In genomic region chrX:47540754-47541538, GRCh38 we compare ENCODE assay signal across 8 cellular contexts. TPM values are rescaled to one million over a fixed set of nuclear protein-coding genes. Genes with fewer than 3 reads are reported as not detected.
A peak's percentile ranks its signal among the peaks of the same experiment; 100 is the strongest.
DNase-seq lines count a peak whose midpoint lies in the region; ATAC-seq and TF ChIP-seq lines count a peak whose summit lies in the region.

No MANE protein-coding gene starts in this region.

- peak overlapping the region; percentile 41 for H3K27ac ChIP-seq in brain microvascular endothelial cell

- TF ChIP-seq CTCF in BE2C (IDR thresholded peaks at IDR 0.05; ENCODE audit: low read depth, low read length) (peak; percentile 67), brain microvascular endothelial cell (IDR thresholded peaks at IDR 0.05; ENCODE audit: low read depth, low read length, missing control alignments) (peak; percentile 72)

- CTCF ChIA-PET in activated CD8-positive, alpha-beta T cell treated with anti-CD3 and anti-CD28 coated beads, Interleukin-2, amount 10 ng/mL, durations not matched to agents 7 days and 5 days (lab: Charles Lee) = no interaction called here

- POLR2A ChIA-PET in activated CD8-positive, alpha-beta T cell treated with anti-CD3 and anti-CD28 coated beads, Interleukin-2, amount 10 ng/mL, durations not matched to agents 7 days and 5 days (lab: Charles Lee) = no interaction called here

- no peaks in the 10 kb centered on the region for H3K9me3 ChIP-seq in BE2C

- no peaks in the 10 kb centered on the region for H3K27me3 Mint-ChIP-seq in activated CD8-positive, alpha-beta T cell treated with anti-CD3 and anti-CD28 coated beads, Interleukin-2, amount 10 ng/mL, durations not matched to agents 7 days and 5 days (ENCODE audit: low read depth)

- no peaks in the 10 kb centered on the region for H3K9me3 Mint-ChIP-seq in activated CD8-positive, alpha-beta T cell treated with anti-CD3 and anti-CD28 coated beads, Interleukin-2, amount 10 ng/mL, durations not matched to agents 7 days and 5 days (ENCODE audit: insufficient read depth)

- no peaks in the 10 kb centered on the region for H3K36me3 ChIP-seq in BE2C
- H3K36me3 ChIP-seq in brain microvascular endothelial cell (replicated peaks) = no peaks in the 10 kb centered on the region

- no peak overlapping the region for H3K27ac Mint-ChIP-seq in activated CD8-positive, alpha-beta T cell treated with anti-CD3 and anti-CD28 coated beads, Interleukin-2, amount 10 ng/mL, durations not matched to agents 7 days and 5 days

- 0 out of 2 replicates have a peak, but pooled peaks cover 2% of the 10 kb centered on the region for H3K4me1 ChIP-seq in BE2C

- peaks cover 2% of the 10 kb centered on the region for H3K4me1 Mint-ChIP-seq in activated CD8-positive, alpha-beta T cell treated with anti-CD3 and anti-CD28 coated beads, Interleukin-2, amount 10 ng/mL, durations not matched to agents 7 days and 5 days (ENCODE audit: low read depth)

- no peak overlapping the region for H3K4me3 Mint-ChIP-seq in activated CD8-positive, alpha-beta T cell treated with anti-CD3 and anti-CD28 coated beads, Interleukin-2, amount 10 ng/mL, durations not matched to agents 7 days and 5 days

- no peak overlapping the region for H3K4me3 ChIP-seq in BE2C (ENCODE audit: low read depth, low read length)
- no peak overlapping the region for H3K4me3 ChIP-seq in brain microvascular endothelial cell (ENCODE audit: low read depth, low read length)

- H3K36me3 Mint-ChIP-seq in activated CD8-positive, alpha-beta T cell treated with anti-CD3 and anti-CD28 coated beads, Interleukin-2, amount 10 ng/mL, durations not matched to agents 7 days and 5 days (ENCODE audit: low read depth) = no peaks in the 10 kb centered on the region

- DNase-seq in BE2C = peak; percentile 74
- DNase-seq in HK-2 (ENCODE audit: unreplicated experiment) = peak; percentile 70
- peak; percentile 93 for DNase-seq in NCI-H748 (lab: John Stamatoyannopoulos, UW; ENCODE audit: unreplicated experiment)
- peak; percentile 90 for DNase-seq in brain microvascular endothelial cell
- DNase-seq in iPS DF 19.7 (ENCODE audit: low read depth, low spot score) = peak; percentile 81
- DNase-seq in renal cortical epithelial cell (ENCODE audit: low read depth) = peak; percentile 92
- no peak for DNase-seq in activated CD8-positive, alpha-beta T cell treated with anti-CD3 and anti-CD28 coated beads, Interleukin-2, amount 10 ng/mL, durations not matched to agents 7 days and 5 days

- H3K27me3 ChIP-seq in BE2C (no peaks in the 10 kb centered on the region), brain microvascular endothelial cell (replicated peaks) (no peaks in the 10 kb centered on the region)

- ATAC-seq in activated CD8-positive, alpha-beta T cell treated with anti-CD3 and anti-CD28 coated beads, Interleukin-2, amount 10 ng/mL, durations not matched to agents 7 days and 5 days = no peak
- ATAC-seq in HG03571 (IDR thresholded peaks at IDR 0.05; ENCODE audit: unreplicated experiment) = no peak

- in situ Hi-C loops in brain microvascular endothelial cell (cut with HindIII; ENCODE audit: low pct_ligation_motif_present, low sequenced_read_pairs) = no loop called here

RNA-seq across cellular contexts. Expression of gene ARAF, which starts 20.1 kb away (rescaled TPM):
- 90.3 TPM for polyA plus RNA-seq in BE2C (2012; ENCODE audit: insufficient read depth, insufficient read length, low read depth)
- 11.3 and 28.5 TPM in 2 replicates for total RNA-seq in renal cortical epithelial cell
- 10 to 100 TPM; 66.7 to 68.4 TPM for total RNA-seq in activated CD8-positive, alpha-beta T cell treated with anti-CD3 and anti-CD28 coated beads, Interleukin-2, amount 10 ng/mL, durations not matched to agents 7 days and 5 days

RNA-seq across cellular contexts. Expression of gene TIMP1, which starts 41.3 kb away (rescaled TPM):
- polyA plus RNA-seq in BE2C (2012; ENCODE audit: insufficient read depth, insufficient read length, low read depth) = 243 TPM
- 41.0 and 123 TPM in 2 replicates for total RNA-seq in renal cortical epithelial cell
- total RNA-seq in activated CD8-positive, alpha-beta T cell treated with anti-CD3 and anti-CD28 coated beads, Interleukin-2, amount 10 ng/mL, durations not matched to agents 7 days and 5 days = 10 to 100 TPM; 58.7 to 68.5 TPM

RNA-seq across cellular contexts. Expression of gene ZNF41, which starts 57.9 kb away (rescaled TPM):
- 5.9 TPM for polyA plus RNA-seq in BE2C (2012; ENCODE audit: insufficient read depth, insufficient read length, low read depth)
- 7.3 and 11.2 TPM in 2 replicates for total RNA-seq in renal cortical epithelial cell
- total RNA-seq in activated CD8-positive, alpha-beta T cell treated with anti-CD3 and anti-CD28 coated beads, Interleukin-2, amount 10 ng/mL, durations not matched to agents 7 days and 5 days = 10 to 100 TPM; 12.9 to 13.1 TPM
